8 cellular contexts compared by ENCODE assay signal in the genomic region with DNA sequence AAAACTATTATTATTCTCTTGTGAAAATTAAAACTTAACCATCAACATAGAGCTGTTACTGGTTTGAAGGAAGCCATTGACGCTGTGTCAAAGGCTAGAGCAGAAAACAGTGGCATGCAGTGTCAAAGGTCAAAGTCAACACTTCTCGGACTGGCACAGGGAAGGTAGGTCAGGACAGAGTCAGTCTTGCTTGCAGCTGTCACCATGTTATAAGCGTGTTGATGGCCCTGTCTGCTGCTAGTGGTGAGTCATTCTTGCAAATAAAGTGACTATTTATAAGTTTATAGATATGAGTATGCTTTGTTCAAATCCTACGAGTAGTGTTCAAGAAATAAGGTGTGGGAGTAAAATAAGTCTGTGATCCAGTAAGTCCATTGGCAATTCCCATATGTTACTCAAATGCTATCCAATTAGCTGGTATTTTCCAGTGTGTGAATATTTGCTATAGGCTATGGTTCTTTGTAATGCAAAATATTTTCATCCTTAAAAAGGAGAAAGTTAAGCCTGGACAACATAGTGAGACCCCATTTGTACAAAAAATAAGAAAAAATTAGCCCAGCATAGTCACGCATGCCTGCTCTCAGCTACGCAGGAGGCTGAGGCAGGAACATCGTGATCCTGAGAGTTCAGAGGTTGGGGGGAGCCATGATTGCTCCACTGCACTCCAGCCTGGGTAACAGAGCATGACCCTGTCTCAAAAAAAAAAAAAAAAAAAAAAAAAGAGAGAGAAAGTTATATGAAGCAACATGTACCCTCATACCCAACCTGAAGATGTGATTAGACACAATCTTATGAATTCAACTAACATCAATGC.
DNase-seq lines count a peak whose midpoint lies in the region; ATAC-seq and TF ChIP-seq lines count a peak whose summit lies in the region.

No MANE protein-coding gene starts in this region.

- no peak overlapping the region for H3K4me3 ChIP-seq in parathyroid adenoma (ENCODE audit: low read depth, low read length)

- ATAC-seq in GM19395 (IDR thresholded peaks at IDR 0.05; ENCODE audit: unreplicated experiment) (peak; percentile 31), HG03565 (IDR thresholded peaks at IDR 0.05; ENCODE audit: unreplicated experiment) (peak; percentile 39)

- H3K4me1 ChIP-seq in parathyroid adenoma: no peaks in the 10 kb centered on the region

- no peak for TF ChIP-seq CTCF in parathyroid adenoma (IDR thresholded peaks at IDR 0.05)

- H3K9me3 ChIP-seq in parathyroid adenoma (ENCODE audit: control insufficient read depth, low read length): no peaks in the 10 kb centered on the region

- H3K27ac ChIP-seq in caudate nucleus (ENCODE audit: low read depth, low read length) (peak overlapping the region; percentile 28), parathyroid adenoma (no peak overlapping the region)

- H3K27me3 ChIP-seq in parathyroid adenoma (ENCODE audit: control insufficient read depth, insufficient read depth, low read length): no peaks in the 10 kb centered on the region

- no peaks in the 10 kb centered on the region for H3K36me3 ChIP-seq in parathyroid adenoma (ENCODE audit: control insufficient read depth, insufficient read depth, low read length)

- no peaks in the 10 kb centered on the region for H3K79me2 ChIP-seq in parathyroid adenoma

- H3K9ac ChIP-seq in parathyroid adenoma: no peak overlapping the region

- H3K4me2 ChIP-seq in parathyroid adenoma (ENCODE audit: low read length): peak overlapping the region; percentile 52

- peak overlapping the region; percentile 80 for H2AFZ ChIP-seq in parathyroid adenoma

- peak in 4 of 61 donors; percentile 7 to 35 (median 28) for DNase-seq in caudate nucleus (lab: John Stamatoyannopoulos, UW)
- DNase-seq in UCSD-AML1 (lab: John Stamatoyannopoulos, UW; ENCODE audit: unreplicated experiment): no peak
- DNase-seq in stimulated activated CD4-positive, alpha-beta T cell treated with anti-CD3 and anti-CD28 coated beads, Interleukin-4, amount 100 ng/mL, for 4 hours: no peak
- DNase-seq in RPMI8226: no peak
- no peak for DNase-seq in NCI-H2029 (lab: John Stamatoyannopoulos, UW)
